Comparison of ENCODE assay signal across 8 cellular contexts in genomic region chr12:53379389-53380103, GRCh38. TPM values are rescaled to one million over a fixed set of nuclear protein-coding genes. Genes with fewer than 3 reads are reported as not detected.
A peak's percentile ranks its signal among the peaks of the same experiment; 100 is the strongest.
DNase-seq lines count a peak whose midpoint lies in the region; ATAC-seq and TF ChIP-seq lines count a peak whose summit lies in the region.

No MANE protein-coding gene starts in this region.

- peaks cover 40% of the 10 kb centered on the region for H3K4me1 Mint-ChIP-seq in activated CD4-positive, alpha-beta memory T cell treated with anti-CD3 and anti-CD28 coated beads, Interleukin-2, amount 10 ng/mL, durations not matched to agents 7 days and 5 days

- no peaks in the 10 kb centered on the region for H3K9me3 Mint-ChIP-seq in activated CD4-positive, alpha-beta memory T cell treated with anti-CD3 and anti-CD28 coated beads, Interleukin-2, amount 10 ng/mL, durations not matched to agents 7 days and 5 days

- no peak overlapping the region for H3K27ac Mint-ChIP-seq in activated CD4-positive, alpha-beta memory T cell treated with anti-CD3 and anti-CD28 coated beads, Interleukin-2, amount 10 ng/mL, durations not matched to agents 7 days and 5 days

- 0% methylated on average over 29 of the region's 29 CpGs for WGBS in lung, 2 donors

- no peaks in the 10 kb centered on the region for H3K27me3 ChIP-seq in effector memory CD4-positive, alpha-beta T cell (replicated peaks; ENCODE audit: control insufficient read depth, insufficient read depth, low read length, poor library complexity, severe bottlenecking)
- no peaks in the 10 kb centered on the region for H3K27me3 ChIP-seq in lung (ENCODE audit: control insufficient read depth, insufficient read depth)

- peak; percentile 62 for ATAC-seq in GM19463 (IDR thresholded peaks at IDR 0.05; ENCODE audit: unreplicated experiment)
- peak; percentile 82 for ATAC-seq in lung (ENCODE audit: insufficient read depth, low FRiP score)

- H3K9me3 ChIP-seq in effector memory CD4-positive, alpha-beta T cell (ENCODE audit: control insufficient read depth, low read length) = no peaks in the 10 kb centered on the region
- H3K9me3 ChIP-seq in lung (ENCODE audit: control insufficient read depth in 2 of 2, insufficient read depth in 1 of 2, low read length in 1 of 2) = no peaks in the 10 kb centered on the region

- H3K27me3 Mint-ChIP-seq in activated CD4-positive, alpha-beta memory T cell treated with anti-CD3 and anti-CD28 coated beads, Interleukin-2, amount 10 ng/mL, durations not matched to agents 7 days and 5 days = no peaks in the 10 kb centered on the region

- H3K36me3 Mint-ChIP-seq in activated CD4-positive, alpha-beta memory T cell treated with anti-CD3 and anti-CD28 coated beads, Interleukin-2, amount 10 ng/mL, durations not matched to agents 7 days and 5 days (ENCODE audit: low read depth) = peaks cover 32% of the 10 kb centered on the region

- POLR2A ChIA-PET in activated CD4-positive, alpha-beta memory T cell treated with anti-CD3 and anti-CD28 coated beads, Interleukin-2, amount 10 ng/mL, durations not matched to agents 7 days and 5 days (lab: Charles Lee) = interaction anchor here (0.6 to 2.4 kb wide), 36 partner anchors 9 to 373 kb away, joined by 3 to 25 read pairs (median 3); partner anchors contain the start of genes AAAS, CSAD, EIF4B and PFDN5

- peak overlapping the region; percentile 84 for H3K27ac ChIP-seq in effector memory CD4-positive, alpha-beta T cell (ENCODE audit: insufficient read depth, low read length, poor library complexity, severe bottlenecking)
- peak overlapping the region; percentile 87 to 96 for H3K27ac ChIP-seq in lung (ENCODE audit: low read depth in 1 of 2, low read length in 1 of 2)

- no peak overlapping the region for H3K4me3 Mint-ChIP-seq in activated CD4-positive, alpha-beta memory T cell treated with anti-CD3 and anti-CD28 coated beads, Interleukin-2, amount 10 ng/mL, durations not matched to agents 7 days and 5 days

- H3K4me3 ChIP-seq in effector memory CD4-positive, alpha-beta T cell (ENCODE audit: insufficient read depth, low read depth, low read length, poor library complexity, severe bottlenecking) = peak overlapping the region; percentile 55
- peak overlapping the region; percentile 33 for H3K4me3 ChIP-seq in lung

- peak; percentile 100 for DNase-seq in CMK (ENCODE audit: low read depth)
- peak; percentile 99 for DNase-seq in HK-2 (ENCODE audit: unreplicated experiment)
- peak; percentile 100 for DNase-seq in NCI-H82 treated with DMSO at 0.1 percent for 48 hours (lab: John Stamatoyannopoulos, UW; ENCODE audit: unreplicated experiment)
- peak; percentile 99 for DNase-seq in activated CD4-positive, alpha-beta memory T cell treated with anti-CD3 and anti-CD28 coated beads, Interleukin-2, amount 10 ng/mL, durations not matched to agents 7 days and 5 days
- DNase-seq in effector memory CD4-positive, alpha-beta T cell = peak; percentile 98 to 99 (median 99)
- peak; percentile 99 for DNase-seq in lung (ENCODE audit: low spot score)
- peak; percentile 92 to 99 (median 95) for DNase-seq in stimulated activated CD4-positive, alpha-beta T cell treated with anti-CD3 and anti-CD28 coated beads, TNF-alpha, amount 100 ng/mL, for 24 hours (ENCODE audit: low read depth in 3 of 3)

- H3K36me3 ChIP-seq in effector memory CD4-positive, alpha-beta T cell (ENCODE audit: control insufficient read depth, insufficient read depth, low read length) = peaks cover 17% of the 10 kb centered on the region
- peaks cover 8 to 17% of the 10 kb centered on the region in 2 donors for H3K36me3 ChIP-seq in lung (ENCODE audit: control insufficient read depth in 2 of 2, insufficient read depth in 2 of 2, low read length in 2 of 2)

- CTCF ChIA-PET in activated CD4-positive, alpha-beta memory T cell treated with anti-CD3 and anti-CD28 coated beads, Interleukin-2, amount 10 ng/mL, durations not matched to agents 7 days and 5 days (lab: Charles Lee) = interaction anchor here (0.7 to 3.3 kb wide), 14 partner anchors 24 to 296 kb away, joined by 3 to 27 read pairs (median 4); partner anchors contain the start of genes AAAS, ATP5MC2, MAP3K12 and TARBP2

- H3K4me1 ChIP-seq in effector memory CD4-positive, alpha-beta T cell (ENCODE audit: control insufficient read depth, insufficient read depth, low read length, poor library complexity, severe bottlenecking) = peaks cover 21% of the 10 kb centered on the region
- H3K4me1 ChIP-seq in lung (ENCODE audit: control insufficient read depth in 2 of 2, insufficient read depth in 2 of 2, low read length in 2 of 2) = peaks cover 7 to 14% of the 10 kb centered on the region in 2 donors

- TF ChIP-seq CTCF in lung (IDR thresholded peaks at IDR 0.05; ENCODE audit: control extremely low read depth, extremely low read depth) = no peak

RNA-seq across cellular contexts. Expression of gene SP1, which starts 0.4 kb away (rescaled TPM):
- total RNA-seq in activated CD4-positive, alpha-beta memory T cell treated with anti-CD3 and anti-CD28 coated beads, Interleukin-2, amount 10 ng/mL, durations not matched to agents 7 days and 5 days = 10 to 100 TPM; 77.1 to 85.6 TPM
- 10 to 100 TPM; 68.3 to 72.2 TPM for total RNA-seq in lung
- 10 to 100 TPM; 16.2 to 26.6 TPM for polyA plus RNA-seq in lung

RNA-seq across cellular contexts. Expression of gene SP7, which starts 43.4 kb away (rescaled TPM):
- not detected for total RNA-seq in activated CD4-positive, alpha-beta memory T cell treated with anti-CD3 and anti-CD28 coated beads, Interleukin-2, amount 10 ng/mL, durations not matched to agents 7 days and 5 days
- not detected for total RNA-seq in lung
- polyA plus RNA-seq in lung = not detected

RNA-seq across cellular contexts. Expression of gene AMHR2, which starts 44.1 kb away (rescaled TPM):
- not detected for total RNA-seq in activated CD4-positive, alpha-beta memory T cell treated with anti-CD3 and anti-CD28 coated beads, Interleukin-2, amount 10 ng/mL, durations not matched to agents 7 days and 5 days
- under 1 TPM in 1 of 2 donors, not detected in 1; 0.52 TPM for total RNA-seq in lung
- polyA plus RNA-seq in lung = under 1 TPM; 0.02 to 0.22 TPM

RNA-seq across cellular contexts. Expression of gene AAAS, which starts 58.1 kb away (rescaled TPM):
- 10 to 100 TPM; 63.2 to 63.8 TPM for total RNA-seq in activated CD4-positive, alpha-beta memory T cell treated with anti-CD3 and anti-CD28 coated beads, Interleukin-2, amount 10 ng/mL, durations not matched to agents 7 days and 5 days
- 10 to 100 TPM; 51.4 to 51.7 TPM for total RNA-seq in lung
- 10 to 100 TPM; 29.7 to 37.0 TPM for polyA plus RNA-seq in lung

Comparison
In these comparisons a context has a peak if more than half of its experiments do, and no peak if none do; other contexts are left out.
1. Peak in every context shown above with its lines: DNase-seq, ATAC-seq, H3K4me3 ChIP-seq and H3K27ac ChIP-seq.